Comparison of ENCODE assay signal across 16 cellular contexts in genomic region chr7:75891815-75892411, GRCh38. TPM values are rescaled to one million over a fixed set of nuclear protein-coding genes. Genes with fewer than 3 reads are reported as not detected.
A peak's percentile ranks its signal among the peaks of the same experiment; 100 is the strongest.
DNase-seq lines count a peak whose midpoint lies in the region; ATAC-seq, FAIRE-seq and TF ChIP-seq lines count a peak whose summit lies in the region.
"Had no signal": no experiment of that assay in that cellular context is flagged by ENCODE, and none has a peak within 500 bp of the region (broad histone marks: within the 10 kb centered on the region; RNA-seq: fewer than 3 reads in every experiment).

No MANE protein-coding gene starts in this region.

- H2AFZ ChIP-seq in PC-9 (no peak overlapping the region), K562 (ENCODE audit: low read depth, low read length) (no peak overlapping the region)

- CTCF ChIA-PET in PC-9 (lab: Charles Lee) = interaction anchor here (0.6 kb wide), 1 partner anchor 370 kb away, joined by 3 read pairs; no protein-coding TSS in a partner anchor
- CTCF ChIA-PET in K562 (lab: Yijun Ruan, JAX; ENCODE audit: low intra/inter-chr PET ratio) = no interaction called here

- FAIRE-seq in K562 (lab: Jason Lieb, UNC) = peak; percentile 60

- no peak for TF ChIP-seq RAD21 in K562 (CRISPR knock-in tag; conservative IDR thresholded peaks at IDR 0.05 in 1 of 2, IDR thresholded peaks at IDR 0.05 in 1 of 2)

- peaks cover 38% of the 10 kb centered on the region for H3F3A ChIP-seq in PC-9 (ENCODE audit: insufficient read depth, low read depth)

- H3K27me3 ChIP-seq in PC-9 (ENCODE audit: insufficient read depth, low read depth) = no peaks in the 10 kb centered on the region
- no peaks in the 10 kb centered on the region for H3K27me3 ChIP-seq in K562 (ENCODE audit: control insufficient read depth in 2 of 2, insufficient read depth in 2 of 2, low read length in 2 of 2)
- H3K27me3 ChIP-seq in left lung = no peaks in the 10 kb centered on the region
- H3K27me3 ChIP-seq in thyroid gland = no peaks in the 10 kb centered on the region
- no peaks in the 10 kb centered on the region for H3K27me3 ChIP-seq in colonic mucosa
- H3K27me3 ChIP-seq: Peyer's patch had no signal

- H3K4me3 ChIP-seq in PC-9 (no peak overlapping the region), K562 (no peak overlapping the region), left lung (no peak overlapping the region), thyroid gland (replicated peaks in 1 of 3) (no peak overlapping the region), colonic mucosa (no peak overlapping the region)
- H3K4me3 ChIP-seq: Peyer's patch had no signal

- H3K9ac ChIP-seq in K562 (ENCODE audit: insufficient read depth in 1 of 2, low read depth in 2 of 2, low read length in 2 of 2) (peak overlapping the region in 1 of 2 experiments; percentile 79; a peak in 2 of 4 replicates), colonic mucosa (ENCODE audit: low read depth in 2 of 2, low read length in 2 of 2) (no peak overlapping the region)

- BruUV-seq in PC-9 (replicated peaks; lab: Mats Ljungman, UMichigan) (no TSS peak), K562 (replicated peaks; lab: Mats Ljungman, UMichigan) (no TSS peak)

- H4K20me1 ChIP-seq in PC-9 (ENCODE audit: insufficient read depth) (no peaks in the 10 kb centered on the region), K562 (replicated peaks; ENCODE audit: control insufficient read depth, insufficient read depth, low read length) (no peaks in the 10 kb centered on the region; the same call in 1 of the 2 replicates)

- TF ChIP-seq POLR2A in K562 (conservative IDR thresholded peaks at IDR 0.05) (no peak), thyroid gland (IDR thresholded peaks at IDR 0.05) (no peak)

- no peak for TF ChIP-seq CTCF in PC-9 (conservative IDR thresholded peaks at IDR 0.05)
- TF ChIP-seq CTCF in K562 (IDR thresholded peaks at IDR 0.05 in 2 of 3, conservative IDR thresholded peaks at IDR 0.05 in 1 of 3; ENCODE audit: insufficient read depth in 2 of 3, low read depth in 1 of 3, low read length in 3 of 3) = no peak
- TF ChIP-seq CTCF in left lung (IDR thresholded peaks at IDR 0.05) = no peak
- TF ChIP-seq CTCF in thyroid gland (IDR thresholded peaks at IDR 0.05) = no peak
- no peak for TF ChIP-seq CTCF in colonic mucosa (IDR thresholded peaks at IDR 0.05)

- H3K4me2 ChIP-seq in PC-9 (peak overlapping the region; percentile 74), K562 (ENCODE audit: insufficient read depth, low read length) (no peak overlapping the region)

- in situ Hi-C loops in K562 (cut with MboI) = no loop called here

- H3K27ac ChIP-seq in PC-9 (peak overlapping the region; percentile 92), K562 (ENCODE audit: extremely low read depth, low read depth, low read length) (no peak overlapping the region), left lung (peak overlapping the region; percentile 55 to 88), thyroid gland (peak overlapping the region; percentile 75 to 93 (median 90)), colonic mucosa (no peak overlapping the region)

- H3K9me1 ChIP-seq in K562 (ENCODE audit: control insufficient read depth, insufficient read depth, low read length) = no peaks in the 10 kb centered on the region

- TF ChIP-seq EP300 in K562 (IDR thresholded peaks at IDR 0.05; ENCODE audit: low read length) = no peak

- H3K9me3 ChIP-seq in PC-9 (ENCODE audit: insufficient read depth, low read depth) (no peaks in the 10 kb centered on the region), K562 (replicated peaks; ENCODE audit: control insufficient read depth, insufficient read depth, low read depth, low read length) (no peaks in the 10 kb centered on the region), left lung (no peaks in the 10 kb centered on the region), thyroid gland (no peaks in the 10 kb centered on the region), colonic mucosa (no peaks in the 10 kb centered on the region)
- H3K9me3 ChIP-seq: Peyer's patch had no signal

- H3K36me3 ChIP-seq in PC-9 (ENCODE audit: low read depth) (no peaks in the 10 kb centered on the region), K562 (ENCODE audit: control insufficient read depth, insufficient read depth, low read length) (peaks cover 14% of the 10 kb centered on the region; the same call in 2 of the 3 replicates), left lung (peaks cover 0 to 22% of the 10 kb centered on the region in 2 donors), thyroid gland (peaks cover 12% of the 10 kb centered on the region in 2 donors), colonic mucosa (no peaks in the 10 kb centered on the region)

- DNase-seq in PC-9 (no peak), K562 (ENCODE audit: extremely low read depth in 1 of 4, low spot score in 3 of 4) (no peak), left lung (no peak), thyroid gland (no peak), colonic mucosa (no peak), middle frontal gyrus (ENCODE audit: extremely low spot score, low spot score) (no peak), inferior parietal cortex (ENCODE audit: extremely low spot score) (no peak), NCI-H2227 (lab: John Stamatoyannopoulos, UW; ENCODE audit: unreplicated experiment) (no peak)
- DNase-seq: ACHN, AML-193, HFFc6, NCI-H1417, NCI-H2029, NCI-H510A, SHP77 had no signal

- intact Hi-C loops in PC-9 (cut with micrococcal nuclease; ENCODE audit: unreplicated experiment) (loop anchor here (2.0 to 5.0 kb wide), 3 partner anchors 23 to 100 kb away; partner anchors contain the start of genes POR and TMEM120A), K562 (cut with micrococcal nuclease) (no loop called here), left lung (cut with DNase I) (no loop called here), thyroid gland (cut with DNase I) (no loop called here), colonic mucosa (cut with DNase I) (no loop called here)

- no peak for ATAC-seq in K562
- no peak for ATAC-seq in left lung

- no peaks in the 10 kb centered on the region for H3K9me2 ChIP-seq in PC-9 (ENCODE audit: insufficient read depth)

- 77% methylated on average over 7 of the region's 7 CpGs for WGBS in K562 (ENCODE audit: insufficient coverage, low coverage, missing lambda C conversion rate)
- 94% methylated on average over 7 of the region's 7 CpGs for WGBS in thyroid gland, 2 donors

- POLR2A ChIA-PET in PC-9 (lab: Charles Lee; ENCODE audit: unreplicated experiment) = interaction anchor here (0.6 to 0.8 kb wide), 3 partner anchors 24 to 271 kb away, joined by 4 to 5 read pairs (median 5); no protein-coding TSS in a partner anchor
- POLR2A ChIA-PET in K562 (lab: Yijun Ruan, JAX) = interaction anchor here (0.6 to 1.8 kb wide), 4 partner anchors 8 to 1836 kb away, joined by 3 to 10 read pairs (median 4); no protein-coding TSS in a partner anchor

- H3K79me2 ChIP-seq in PC-9 (ENCODE audit: low read depth) (no peaks in the 10 kb centered on the region), K562 (ENCODE audit: control insufficient read depth, insufficient read depth, low read length) (no peaks in the 10 kb centered on the region)

- H3K4me1 ChIP-seq in PC-9 (replicated peaks; ENCODE audit: insufficient read depth) (peaks cover 43% of the 10 kb centered on the region), K562 (replicated peaks in 1 of 2; ENCODE audit: control insufficient read depth in 2 of 2, insufficient read depth in 2 of 2, low read length in 2 of 2) (peaks cover 4 to 34% of the 10 kb centered on the region in 2 experiments; a peak in 4 of 5 replicates), left lung (peaks cover 11 to 14% of the 10 kb centered on the region in 2 donors), thyroid gland (peaks cover 12 to 24% of the 10 kb centered on the region in 2 donors), colonic mucosa (no peaks in the 10 kb centered on the region)

RNA-seq across cellular contexts. Expression of gene RHBDD2, which starts 13.1 kb away (rescaled TPM):
- total RNA-seq in PC-9 (2021) (71.7 and 75.6 TPM in 2 replicates), K562 (2014; rRNA removed) (22.3 and 29.1 TPM in 2 replicates), K562 (2014; rRNA removed; fragmentation: Illumina TruSeq; extraction: Trizol) (11.0 and 11.8 TPM in 2 replicates), K562 (2015; rRNA removed; fragmentation: Illumina TruSeq; extraction: Trizol) (14.5 and 14.9 TPM in 2 replicates), K562 (2021) (33.6 and 36.7 TPM in 2 replicates), left lung (10 to 100 TPM; 62.4 to 69.0 TPM), thyroid gland (100 to 1,000 TPM in 3 of 4 donors, 10 to 100 TPM in 1; 68.9 to 170 (median 129) TPM), colonic mucosa (10 to 100 TPM; 42.6 to 51.0 TPM)
- total RNA-seq in K562 (2011; cell fraction: chromatin; rRNA removed; ENCODE audit: low replicate concordance) = 22.0 and 61.8 TPM in 2 replicates
- total RNA-seq in K562 (2011; cell fraction: nucleolus; rRNA removed) = 61.1 and 68.0 TPM in 2 replicates
- total RNA-seq in K562 (2011; cell fraction: nucleoplasm; rRNA removed) = 53.5 and 72.0 TPM in 2 replicates
- polyA plus RNA-seq in K562 (2011; rRNA removed) (17.9 and 33.4 TPM in 2 replicates), K562 (2014; fragmentation: Illumina TruSeq; extraction: Trizol) (23.8 and 45.5 TPM in 2 replicates), K562 (2014; fragmentation: Nextera tagmentation; extraction: Ambion mirVana) (1 to 10 TPM; 3.3 to 5.4 TPM), K562 (2014; rRNA removed) (20.1 and 20.9 TPM in 2 replicates)
- 31.3 and 72.7 TPM in 2 replicates for polyA plus RNA-seq in K562 (2011; cell fraction: cytosol; rRNA removed)
- polyA plus RNA-seq in K562 (2011; cell fraction: nucleus; rRNA removed) = 19.7 and 50.0 TPM in 2 replicates
- polyA plus RNA-seq in K562 (2012) = 37.9 and 107 TPM in 2 replicates
- polyA minus RNA-seq in K562 (2011; rRNA and poly(A)+ RNA removed) = 12.8 and 15.1 TPM in 2 replicates
- 20.8 and 31.7 TPM in 2 replicates for polyA minus RNA-seq in K562 (2011; cell fraction: cytosol; rRNA and poly(A)+ RNA removed)
- 10.0 and 15.5 TPM in 2 replicates for polyA minus RNA-seq in K562 (2011; cell fraction: nucleus; rRNA and poly(A)+ RNA removed)

RNA-seq across cellular contexts. Expression of gene POR, which starts 23.0 kb away (rescaled TPM):
- total RNA-seq in PC-9 (2021) (151 and 205 TPM in 2 replicates), K562 (2014; rRNA removed) (137 and 192 TPM in 2 replicates), K562 (2014; rRNA removed; fragmentation: Illumina TruSeq; extraction: Trizol) (36.0 and 53.7 TPM in 2 replicates), K562 (2015; rRNA removed; fragmentation: Illumina TruSeq; extraction: Trizol) (40.8 and 42.0 TPM in 2 replicates), K562 (2021) (138 and 142 TPM in 2 replicates), left lung (100 to 1,000 TPM; 206 to 210 TPM), thyroid gland (100 to 1,000 TPM; 141 to 341 (median 285) TPM), colonic mucosa (100 to 1,000 TPM; 126 to 169 TPM)
- 102 and 236 TPM in 2 replicates for total RNA-seq in K562 (2011; cell fraction: chromatin; rRNA removed; ENCODE audit: low replicate concordance)
- 297 and 329 TPM in 2 replicates for total RNA-seq in K562 (2011; cell fraction: nucleolus; rRNA removed)
- 126 and 148 TPM in 2 replicates for total RNA-seq in K562 (2011; cell fraction: nucleoplasm; rRNA removed)
- polyA plus RNA-seq in K562 (2011; rRNA removed) (33.8 and 51.7 TPM in 2 replicates), K562 (2014; fragmentation: Illumina TruSeq; extraction: Trizol) (75.6 and 89.8 TPM in 2 replicates), K562 (2014; fragmentation: Nextera tagmentation; extraction: Ambion mirVana) (10 to 100 TPM in 1 of 2 experiments, 1 to 10 TPM in 1; 4.7 to 10.6 TPM), K562 (2014; rRNA removed) (67.5 and 76.6 TPM in 2 replicates)
- 42.7 and 139 TPM in 2 replicates for polyA plus RNA-seq in K562 (2011; cell fraction: cytosol; rRNA removed)
- polyA plus RNA-seq in K562 (2011; cell fraction: nucleus; rRNA removed) = 158 and 263 TPM in 2 replicates
- 72.0 and 103 TPM in 2 replicates for polyA plus RNA-seq in K562 (2012)
- polyA minus RNA-seq in K562 (2011; rRNA and poly(A)+ RNA removed) = 24.0 and 27.0 TPM in 2 replicates
- polyA minus RNA-seq in K562 (2011; cell fraction: cytosol; rRNA and poly(A)+ RNA removed) = 76.6 and 85.5 TPM in 2 replicates
- polyA minus RNA-seq in K562 (2011; cell fraction: nucleus; rRNA and poly(A)+ RNA removed) = 41.2 and 50.2 TPM in 2 replicates

Comparison
In these comparisons a context has a peak if more than half of its experiments do, and no peak if none do; other contexts are left out.
1. H3K27ac ChIP-seq: peak in PC-9 (single experiment), left lung (2 of 2) and thyroid gland (3 of 3); none in K562 (single experiment) and colonic mucosa (single experiment).